ENCODE assay signal across 12 cellular contexts in genomic region chr1:43294761-43295160, GRCh38. TPM values are rescaled to one million over a fixed set of nuclear protein-coding genes. Genes with fewer than 3 reads are reported as not detected.
A peak's percentile ranks its signal among the peaks of the same experiment; 100 is the strongest.
DNase-seq lines count a peak whose midpoint lies in the region; ATAC-seq and TF ChIP-seq lines count a peak whose summit lies in the region.
"Had no signal": no experiment of that assay in that cellular context is flagged by ENCODE, and none has a peak within 500 bp of the region (broad histone marks: within the 10 kb centered on the region; RNA-seq: fewer than 3 reads in every experiment).

No MANE protein-coding gene starts in this region.

- no peak overlapping the region for H3K4me3 ChIP-seq in CD4-positive, alpha-beta memory T cell (ENCODE audit: low read length in 2 of 2)
- H3K4me3 ChIP-seq in neural progenitor cell: no peak overlapping the region
- H3K4me3 ChIP-seq: mucosa of descending colon had no signal

- peaks cover 10 to 17% (median 14%) of the 10 kb centered on the region in 4 donors for H3K4me1 Mint-ChIP-seq in CD4-positive, alpha-beta memory T cell
- no peaks in the 10 kb centered on the region for H3K4me1 Mint-ChIP-seq in MCF 10A (ENCODE audit: insufficient read depth, unreplicated experiment)
- H3K4me1 Mint-ChIP-seq in neural progenitor cell: peaks cover 17% of the 10 kb centered on the region

- no peak overlapping the region for H3K9ac ChIP-seq in neural progenitor cell

- BruUV-seq in MCF 10A (replicated peaks; lab: Mats Ljungman, UMichigan): no TSS peak

- H3K9me3 ChIP-seq in CD4-positive, alpha-beta memory T cell (ENCODE audit: control insufficient read depth in 1 of 2, low read length in 2 of 2): no peaks in the 10 kb centered on the region
- no peaks in the 10 kb centered on the region for H3K9me3 ChIP-seq in neural progenitor cell (ENCODE audit: low read depth)
- H3K9me3 ChIP-seq: mucosa of descending colon had no signal

- intact Hi-C loops in CD4-positive, alpha-beta memory T cell (cut with micrococcal nuclease): no loop called here
- intact Hi-C loops in MCF 10A (cut with micrococcal nuclease): no loop called here

- H3K79me2 ChIP-seq in neural progenitor cell (ENCODE audit: low read depth): no peaks in the 10 kb centered on the region

- H3K27ac ChIP-seq in CD4-positive, alpha-beta memory T cell (ENCODE audit: low read depth, low read length): no peak overlapping the region
- peak overlapping the region; percentile 31 for H3K27ac ChIP-seq in neural progenitor cell

- H3K4me1 ChIP-seq in CD4-positive, alpha-beta memory T cell (ENCODE audit: insufficient read depth, low read length): peaks cover 15% of the 10 kb centered on the region
- H3K4me1 ChIP-seq in neural progenitor cell: peaks cover 49% of the 10 kb centered on the region

- POLR2A ChIA-PET in CD4-positive, alpha-beta memory T cell (lab: Charles Lee; ENCODE audit: partially characterized antibody): interaction anchor here (1.2 kb wide), 1 partner anchor 71 kb away, joined by 3 read pairs; no protein-coding TSS in a partner anchor
- POLR2A ChIA-PET in MCF 10A (lab: Yijun Ruan, JAX): interaction anchor here (0.6 to 1.5 kb wide), 5 partner anchors 9 to 97 kb away, joined by 3 to 7 read pairs (median 5); partner anchors contain the start of genes C1orf210 and CDC20

- no peaks in the 10 kb centered on the region for H3K36me3 ChIP-seq in CD4-positive, alpha-beta memory T cell (ENCODE audit: insufficient read depth, low read length)
- no peaks in the 10 kb centered on the region for H3K36me3 ChIP-seq in neural progenitor cell

- no peak overlapping the region for H2AFZ ChIP-seq in neural progenitor cell (replicated peaks)

- no peak overlapping the region for H3K4me3 Mint-ChIP-seq in CD4-positive, alpha-beta memory T cell
- no peak overlapping the region for H3K4me3 Mint-ChIP-seq in MCF 10A (ENCODE audit: unreplicated experiment)
- no peak overlapping the region for H3K4me3 Mint-ChIP-seq in neural progenitor cell

- H4K20me1 ChIP-seq in neural progenitor cell (ENCODE audit: low read depth): no peaks in the 10 kb centered on the region

- H3K27me3 Mint-ChIP-seq in CD4-positive, alpha-beta memory T cell: no peaks in the 10 kb centered on the region
- no peaks in the 10 kb centered on the region for H3K27me3 Mint-ChIP-seq in MCF 10A (ENCODE audit: insufficient read depth, unreplicated experiment)
- H3K27me3 Mint-ChIP-seq in neural progenitor cell (ENCODE audit: insufficient read depth, low read depth): peaks cover 5% of the 10 kb centered on the region
- H3K27me3 Mint-ChIP-seq: activated CD8-positive, alpha-beta memory T cell treated with anti-CD3 and anti-CD28 coated beads, Interleukin-2, amount 10 ng/mL, durations not matched to agents 7 days and 5 days had no signal

- no peaks in the 10 kb centered on the region for H3K36me3 Mint-ChIP-seq in CD4-positive, alpha-beta memory T cell
- H3K36me3 Mint-ChIP-seq in MCF 10A (ENCODE audit: insufficient read depth, unreplicated experiment) (no peaks in the 10 kb centered on the region), neural progenitor cell (no peaks in the 10 kb centered on the region)
- H3K36me3 Mint-ChIP-seq: activated CD8-positive, alpha-beta memory T cell treated with anti-CD3 and anti-CD28 coated beads, Interleukin-2, amount 10 ng/mL, durations not matched to agents 7 days and 5 days had no signal

- no peak for DNase-seq in CD4-positive, alpha-beta memory T cell
- no peak for DNase-seq in MCF 10A (ENCODE audit: unreplicated experiment)
- no peak for DNase-seq in neural progenitor cell (ENCODE audit: low spot score)
- DNase-seq in NAMALWA (ENCODE audit: low spot score): no peak
- DNase-seq: activated CD8-positive, alpha-beta memory T cell treated with anti-CD3 and anti-CD28 coated beads, Interleukin-2, amount 10 ng/mL, durations not matched to agents 7 days and 5 days; aorta; Kasumi-1; mucosa of descending colon; T-helper 9 cell had no signal

- H3K27me3 ChIP-seq in CD4-positive, alpha-beta memory T cell (ENCODE audit: insufficient read depth, low read length): no peaks in the 10 kb centered on the region
- H3K27me3 ChIP-seq in neural progenitor cell: no peaks in the 10 kb centered on the region

- peak overlapping the region in 6 of 7 donors; percentile 48 to 78 (median 56) for H3K27ac Mint-ChIP-seq in CD4-positive, alpha-beta memory T cell
- H3K27ac Mint-ChIP-seq in MCF 10A (ENCODE audit: low read depth, unreplicated experiment): peak overlapping the region; percentile 19
- no peak overlapping the region for H3K27ac Mint-ChIP-seq in neural progenitor cell

- H3K4me2 ChIP-seq in neural progenitor cell: peak overlapping the region; percentile 73

- TF ChIP-seq CTCF in MCF 10A (IDR thresholded peaks at IDR 0.05; ENCODE audit: unreplicated experiment) (no peak), neural progenitor cell (IDR thresholded peaks at IDR 0.05) (no peak)

- ATAC-seq in GM21737 (IDR thresholded peaks at IDR 0.05; ENCODE audit: unreplicated experiment): no peak
- ATAC-seq in activated CD4-positive, CD25-positive, alpha-beta regulatory T cell treated with anti-CD3 and anti-CD28 coated beads, Interleukin-2, amount 50 U/mL, for 24 hours: no peak

- H3F3A ChIP-seq in neural progenitor cell (ENCODE audit: low read depth): peaks cover 20% of the 10 kb centered on the region

- CTCF ChIA-PET in CD4-positive, alpha-beta memory T cell (lab: Charles Lee; ENCODE audit: partially characterized antibody): interaction anchor here (1.7 kb wide), 1 partner anchor 68 kb away, joined by 5 read pairs; no protein-coding TSS in a partner anchor
- CTCF ChIA-PET in MCF 10A (lab: Yijun Ruan, JAX): interaction anchor here (0.5 to 3.8 kb wide), 2 partner anchors 10 to 69 kb away, joined by 3 to 24 read pairs; partner anchors contain the start of gene C1orf210

- no peaks in the 10 kb centered on the region for H3K9me3 Mint-ChIP-seq in CD4-positive, alpha-beta memory T cell
- H3K9me3 Mint-ChIP-seq in MCF 10A (ENCODE audit: unreplicated experiment) (no peaks in the 10 kb centered on the region), neural progenitor cell (no peaks in the 10 kb centered on the region)

RNA-seq across cellular contexts. Expression of gene TIE1, which starts 6.0 kb away (rescaled TPM):
- total RNA-seq in CD4-positive, alpha-beta memory T cell: not detected
- not detected for polyA plus RNA-seq in CD4-positive, alpha-beta memory T cell
- total RNA-seq in MCF 10A (2022): not detected in 2 replicates
- total RNA-seq in neural progenitor cell (ENCODE audit: low replicate concordance): 0.21 and 0.25 TPM in 2 replicates
- polyA plus RNA-seq: BJ had no signal

RNA-seq across cellular contexts. Expression of gene C1orf210, which starts 9.4 kb away (rescaled TPM):
- total RNA-seq in CD4-positive, alpha-beta memory T cell: not detected
- polyA plus RNA-seq in CD4-positive, alpha-beta memory T cell: not detected
- total RNA-seq in MCF 10A (2022) (0.91 and 1.6 TPM in 2 replicates), neural progenitor cell (ENCODE audit: low replicate concordance) (not detected in 2 replicates)
- total RNA-seq: activated CD8-positive, alpha-beta memory T cell treated with anti-CD3 and anti-CD28 coated beads, Interleukin-2, amount 10 ng/mL, durations not matched to agents 7 days and 5 days; aorta had no signal
- polyA plus RNA-seq: BJ had no signal

RNA-seq across cellular contexts. Expression of gene TMEM125, which starts 25.0 kb away (rescaled TPM):
- total RNA-seq in CD4-positive, alpha-beta memory T cell: not detected
- not detected for polyA plus RNA-seq in CD4-positive, alpha-beta memory T cell
- total RNA-seq in MCF 10A (2022) (3.1 and 3.8 TPM in 2 replicates), neural progenitor cell (ENCODE audit: low replicate concordance) (0.73 and 2.2 TPM in 2 replicates)
- total RNA-seq: activated CD8-positive, alpha-beta memory T cell treated with anti-CD3 and anti-CD28 coated beads, Interleukin-2, amount 10 ng/mL, durations not matched to agents 7 days and 5 days; aorta had no signal

RNA-seq across cellular contexts. Expression of gene MPL, which starts 42.9 kb away (rescaled TPM):
- total RNA-seq in CD4-positive, alpha-beta memory T cell: not detected
- polyA plus RNA-seq in CD4-positive, alpha-beta memory T cell: not detected
- not detected in 2 replicates for total RNA-seq in MCF 10A (2022)
- 0.09 TPM in 1 of 2 replicates, not detected in the other for total RNA-seq in neural progenitor cell (ENCODE audit: low replicate concordance)
- total RNA-seq: activated CD8-positive, alpha-beta memory T cell treated with anti-CD3 and anti-CD28 coated beads, Interleukin-2, amount 10 ng/mL, durations not matched to agents 7 days and 5 days had no signal
- polyA plus RNA-seq: BJ had no signal
